18 cellular contexts compared by ENCODE assay signal in the genomic region with DNA sequence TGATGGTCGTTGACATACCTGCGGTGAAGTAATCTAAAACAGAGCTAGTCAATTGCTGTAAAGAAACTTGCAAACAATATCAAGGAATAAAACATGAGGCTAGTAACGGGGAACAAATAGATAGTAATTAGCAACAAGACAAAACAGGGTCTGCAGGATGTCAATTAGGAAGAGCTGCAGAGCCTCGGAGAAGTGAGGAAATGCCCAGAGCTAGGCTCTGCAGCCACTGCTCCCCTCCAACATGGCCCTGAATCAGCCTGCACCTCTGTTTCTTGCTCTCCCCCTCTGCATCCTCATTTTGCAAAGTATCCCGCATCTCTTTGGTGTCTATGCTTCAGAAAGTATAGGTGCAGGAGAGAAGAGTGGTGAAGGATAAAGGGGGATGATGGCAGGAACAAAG.
DNase-seq lines count a peak whose midpoint lies in the region; ATAC-seq, FAIRE-seq and TF ChIP-seq lines count a peak whose summit lies in the region.
"Had no signal": no experiment of that assay in that cellular context is flagged by ENCODE, and none has a peak within 500 bp of the region (broad histone marks: within the 10 kb centered on the region; RNA-seq: fewer than 3 reads in every experiment).

No MANE protein-coding gene starts in this region.

- H4K5ac ChIP-seq in H1 (ENCODE audit: insufficient read length, low read depth, low read length) = no peak overlapping the region
- no peak overlapping the region for H4K5ac ChIP-seq in mesendoderm (ENCODE audit: low read length)

- H3K4me2 ChIP-seq in H1 (ENCODE audit: insufficient read depth in 1 of 2, low read depth in 2 of 2, low read length in 2 of 2) (no peak overlapping the region), mesendoderm (ENCODE audit: low read length) (no peak overlapping the region)

- H3K9ac ChIP-seq in H1 (replicated peaks in 1 of 4; ENCODE audit: extremely low read depth in 1 of 4, low read depth in 3 of 4, low read length in 3 of 4) = no peak overlapping the region
- H3K9ac ChIP-seq in mesendoderm (ENCODE audit: low read length) = no peak overlapping the region
- H3K9ac ChIP-seq: GM23248 had no signal

- H2BK120ac ChIP-seq in H1 (replicated peaks; ENCODE audit: low read depth, low read length) (no peak overlapping the region), mesendoderm (ENCODE audit: low read depth, low read length) (no peak overlapping the region)

- H3K27ac ChIP-seq in H1 (ENCODE audit: low read depth, low read length) = no peak overlapping the region
- H3K27ac ChIP-seq in mesendoderm (ENCODE audit: low read depth, low read length) = no peak overlapping the region
- no peak overlapping the region for H3K27ac ChIP-seq in tibial nerve
- H3K27ac ChIP-seq: C4-2B, GM23248 had no signal

- H2BK12ac ChIP-seq in H1 (ENCODE audit: low read depth, low read length) = no peak overlapping the region

- CTCF ChIA-PET in H1 (lab: Charles Lee; ENCODE audit: partially characterized antibody) = no interaction called here

- H2BK20ac ChIP-seq in H1 (ENCODE audit: low read length) = no peak overlapping the region

- TF ChIP-seq EP300 in H1 (IDR thresholded peaks at IDR 0.05; ENCODE audit: borderline replicate concordance in 1 of 2, low read depth in 2 of 2, low read length in 2 of 2) = no peak
- no peak for TF ChIP-seq EP300 in tibial nerve (IDR thresholded peaks at IDR 0.05)

- H3K14ac ChIP-seq in H1 (ENCODE audit: insufficient read length) = no peak overlapping the region

- H3K4me3 ChIP-seq in H1 (ENCODE audit: extremely low read depth in 1 of 4, insufficient read depth in 2 of 4, low read depth in 3 of 4, low read length in 4 of 4) = no peak overlapping the region
- no peak overlapping the region for H3K4me3 ChIP-seq in mesendoderm (ENCODE audit: low read length)
- no peak overlapping the region for H3K4me3 ChIP-seq in tibial nerve
- H3K4me3 ChIP-seq: GM23248 had no signal

- DNase-seq in NCI-H69 (lab: John Stamatoyannopoulos, UW) (peak; percentile 16), H1 (ENCODE audit: low read depth in 1 of 2, low spot score in 2 of 2) (no peak), mesendoderm (peak; percentile 19), tibial nerve (ENCODE audit: low spot score in 2 of 2) (no peak)
- no peak for DNase-seq in stimulated activated CD4-positive, alpha-beta T cell treated with anti-CD3 and anti-CD28 coated beads, Interleukin-2, amount 100 ng/mL, for 24 hours
- DNase-seq: ACHN; AML-193; Caco-2; CD4-positive, alpha-beta T cell; GM23248; H9 had no signal

- no peak overlapping the region for H3K4ac ChIP-seq in H1 (replicated peaks; ENCODE audit: insufficient read length, low read depth, low read length)
- no peak overlapping the region for H3K4ac ChIP-seq in mesendoderm (ENCODE audit: low read depth, low read length)

- no peak overlapping the region for H4K8ac ChIP-seq in H1 (ENCODE audit: extremely low read depth, insufficient read depth, low read length)
- no peak overlapping the region for H4K8ac ChIP-seq in mesendoderm (ENCODE audit: low read depth, low read length)

- H3K23me2 ChIP-seq in H1 (ENCODE audit: low read depth, low read length) = no peaks in the 10 kb centered on the region

- TF ChIP-seq CTCF in H1 (IDR thresholded peaks at IDR 0.05; ENCODE audit: control extremely low read depth in 1 of 3, insufficient read depth in 1 of 3, low read depth in 1 of 3, low read length in 3 of 3) = no peak
- TF ChIP-seq CTCF in tibial nerve (IDR thresholded peaks at IDR 0.05) = no peak

- H4K91ac ChIP-seq in H1 (replicated peaks; ENCODE audit: insufficient read length, low read length) = no peak overlapping the region

- FAIRE-seq in H1 (lab: Jason Lieb, UNC) = no peak
- FAIRE-seq: A204.1, D721Med, G401.6, GM12891, GM19239 had no signal

- H4K20me1 ChIP-seq in H1 (replicated peaks in 1 of 2; ENCODE audit: control insufficient read depth in 1 of 2, insufficient read depth in 2 of 2, low read length in 2 of 2) = no peaks in the 10 kb centered on the region

- H3K18ac ChIP-seq in H1 (ENCODE audit: extremely low read depth, low read length) = no peak overlapping the region
- no peak overlapping the region for H3K18ac ChIP-seq in mesendoderm (ENCODE audit: low read length)

- H3K79me1 ChIP-seq in H1 (ENCODE audit: low read depth, low read length) (no peaks in the 10 kb centered on the region), mesendoderm (ENCODE audit: low read length) (no peaks in the 10 kb centered on the region)

- 45% methylated on average over 5 of the region's 5 CpGs; no CpG with 5 or more reads in 1 of the 2 experiments for WGBS in H1 (ENCODE audit: extremely low coverage in 1 of 2, insufficient coverage in 1 of 2, insufficient read length in 1 of 2, insufficient replicate concordance in 2 of 2, low coverage in 1 of 2, low lambda C conversion rate in 2 of 2, missing lambda C conversion rate in 1 of 2), 2 experiments
- no CpG with 5 or more reads among the region's 5 CpGs for WGBS in mesendoderm (ENCODE audit: extremely low coverage, insufficient coverage, low lambda C conversion rate)
- WGBS in tibial nerve, 2 donors = 53 to 56% methylated on average over 5 of the region's 5 CpGs

- no peak for TF ChIP-seq RAD21 in H1 (IDR thresholded peaks at IDR 0.05 in 1 of 2, conservative IDR thresholded peaks at IDR 0.05 in 1 of 2; ENCODE audit: low read depth in 2 of 2, low read length in 2 of 2)

- ATAC-seq in HG02840 (IDR thresholded peaks at IDR 0.05; ENCODE audit: low FRiP score, unreplicated experiment) = no peak

- TF ChIP-seq POLR2A in H1 (IDR thresholded peaks at IDR 0.05; ENCODE audit: control extremely low read depth in 1 of 2, low read depth in 2 of 2, low read length in 2 of 2) = no peak
- TF ChIP-seq POLR2A in tibial nerve (IDR thresholded peaks at IDR 0.05) = no peak

- no peak overlapping the region for H3K23ac ChIP-seq in H1 (ENCODE audit: insufficient read length)
- no peak overlapping the region for H3K23ac ChIP-seq in mesendoderm (ENCODE audit: low read length)

- H3K9me3 ChIP-seq in H1 (ENCODE audit: insufficient read depth in 2 of 2, low read depth in 1 of 2, low read length in 1 of 2) = 0 out of 4 replicates have a peak, but pooled peaks cover 0 to 3% of the 10 kb centered on the region in 2 experiments
- no peaks in the 10 kb centered on the region for H3K9me3 ChIP-seq in tibial nerve
- H3K9me3 ChIP-seq: Caco-2 had no signal

- no peaks in the 10 kb centered on the region for H3K36me3 ChIP-seq in H1 (ENCODE audit: control insufficient read depth in 2 of 4, insufficient read depth in 4 of 4, low read length in 3 of 4)
- no peaks in the 10 kb centered on the region for H3K36me3 ChIP-seq in mesendoderm (ENCODE audit: control insufficient read depth, insufficient read depth, low read length)
- no peaks in the 10 kb centered on the region for H3K36me3 ChIP-seq in tibial nerve

- peak overlapping the region; percentile 18; the same call in 1 of the 2 replicates for H2AFZ ChIP-seq in H1 (ENCODE audit: low read length)
- H2AFZ ChIP-seq: GM23248 had no signal

- no peak overlapping the region for H2BK15ac ChIP-seq in H1 (ENCODE audit: low read length)
- no peak overlapping the region for H2BK15ac ChIP-seq in mesendoderm (replicated peaks; ENCODE audit: low read depth)

- no peaks in the 10 kb centered on the region for H3K79me2 ChIP-seq in H1 (ENCODE audit: control insufficient read depth in 1 of 2, insufficient read depth in 2 of 2, low read length in 2 of 2)
- H3K79me2 ChIP-seq in mesendoderm (ENCODE audit: control insufficient read depth, insufficient read depth, low read length) = no peaks in the 10 kb centered on the region

- H3K4me1 ChIP-seq in H1 (replicated peaks in 1 of 4; ENCODE audit: control insufficient read depth in 3 of 4, insufficient read depth in 4 of 4, low read length in 3 of 4) (no peaks in the 10 kb centered on the region; a peak in 1 of 7 replicates), mesendoderm (ENCODE audit: control insufficient read depth, low read depth, low read length) (no peaks in the 10 kb centered on the region), tibial nerve (no peaks in the 10 kb centered on the region)
- H3K4me1 ChIP-seq: Caco-2 had no signal

- H3K27me3 ChIP-seq in H1 (replicated peaks in 1 of 4; ENCODE audit: control insufficient read depth in 3 of 4, extremely low read depth in 1 of 4, insufficient read depth in 3 of 4, low read length in 3 of 4) = peaks cover 0 to 1% (median 0%) of the 10 kb centered on the region in 4 experiments; a peak in 1 of 7 replicates
- H3K27me3 ChIP-seq in mesendoderm (ENCODE audit: insufficient read depth, low read length, poor library complexity) = no peaks in the 10 kb centered on the region
- no peaks in the 10 kb centered on the region for H3K27me3 ChIP-seq in tibial nerve

- POLR2A ChIA-PET in H1 (lab: Charles Lee; ENCODE audit: partially characterized antibody) = no interaction called here

- H2BK5ac ChIP-seq in H1 (ENCODE audit: low read depth, low read length) = no peak overlapping the region
- no peak overlapping the region for H2BK5ac ChIP-seq in mesendoderm (ENCODE audit: low read length)

- H3K56ac ChIP-seq in H1 (replicated peaks; ENCODE audit: insufficient read length, low read depth, low read length) = no peak overlapping the region
- peak overlapping the region; percentile 20 for H3K56ac ChIP-seq in mesendoderm (ENCODE audit: low read length)

- H2AK5ac ChIP-seq in H1 (ENCODE audit: low read depth, low read length) (no peak overlapping the region), mesendoderm (ENCODE audit: low read length) (no peak overlapping the region)

TF ChIP-seq in H1, 55 proteins besides CTCF, POLR2A, EP300 and RAD21:
- TF ChIP-seq BRCA1 (IDR thresholded peaks at IDR 0.05; ENCODE audit: low read depth, low read length) = no peak
- TF ChIP-seq, protein P1, sequence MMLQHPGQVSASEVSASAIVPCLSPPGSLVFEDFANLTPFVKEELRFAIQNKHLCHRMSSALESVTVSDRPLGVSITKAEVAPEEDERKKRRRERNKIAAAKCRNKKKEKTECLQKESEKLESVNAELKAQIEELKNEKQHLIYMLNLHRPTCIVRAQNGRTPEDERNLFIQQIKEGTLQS (IDR thresholded peaks at IDR 0.05; ENCODE audit: insufficient read depth, low read depth, low read length) = no peak
- no peak for TF ChIP-seq POLR2AphosphoS5 (IDR thresholded peaks at IDR 0.05; ENCODE audit: low read depth, low read length)
- TF ChIP-seq KDM1A (IDR thresholded peaks at IDR 0.05; ENCODE audit: borderline replicate concordance, low read length) = no peak
- TF ChIP-seq, protein P2, sequence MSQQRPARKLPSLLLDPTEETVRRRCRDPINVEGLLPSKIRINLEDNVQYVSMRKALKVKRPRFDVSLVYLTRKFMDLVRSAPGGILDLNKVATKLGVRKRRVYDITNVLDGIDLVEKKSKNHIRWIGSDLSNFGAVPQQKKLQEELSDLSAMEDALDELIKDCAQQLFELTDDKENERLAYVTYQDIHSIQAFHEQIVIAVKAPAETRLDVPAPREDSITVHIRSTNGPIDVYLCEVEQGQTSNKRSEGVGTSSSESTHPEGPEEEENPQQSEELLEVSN (IDR thresholded peaks at IDR 0.05) = no peak
- no peak for TF ChIP-seq TCF12 (IDR thresholded peaks at IDR 0.05; ENCODE audit: low read depth, low read length)

Comparison
In these comparisons a context has a peak if more than half of its experiments do, and no peak if none do; other contexts are left out.
1. DNase-seq: peak in NCI-H69 (single experiment) and mesendoderm (single experiment); none in H1 (0 of 2), tibial nerve (0 of 2) and stimulated activated CD4-positive, alpha-beta T cell treated with anti-CD3 and anti-CD28 coated beads, Interleukin-2, amount 100 ng/mL, for 24 hours (0 of 2).